In genomic region chr1:66330711-66331110, GRCh38 we compare ENCODE assay signal across 9 cellular contexts.
DNase-seq lines count a peak whose midpoint lies in the region; ATAC-seq and TF ChIP-seq lines count a peak whose summit lies in the region.
"Had no signal": no experiment of that assay in that cellular context is flagged by ENCODE, and none has a peak within 500 bp of the region (broad histone marks: within the 10 kb centered on the region; RNA-seq: fewer than 3 reads in every experiment).

No MANE protein-coding gene starts in this region.

- H3K27me3 Mint-ChIP-seq in activated T-cell treated with anti-CD3 and anti-CD28 coated beads, Interleukin-2, amount 50 U/mL, for 72 hours (ENCODE audit: low read depth): no peaks in the 10 kb centered on the region
- H3K27me3 Mint-ChIP-seq in T-helper 17 cell: no peaks in the 10 kb centered on the region
- H3K27me3 Mint-ChIP-seq in H9 (ENCODE audit: low read depth): no peaks in the 10 kb centered on the region

- DNase-seq in activated T-cell treated with anti-CD3 and anti-CD28 coated beads, Interleukin-2, amount 50 U/mL, for 72 hours: no peak
- DNase-seq in activated T-cell treated with anti-CD3 and anti-CD28 coated beads for 4 hours (no peak), T-helper 17 cell (no peak), fibroblast of villous mesenchyme (ENCODE audit: low read depth) (peak; percentile 58), thyroid gland (no peak), H9 (no peak), occipital lobe (lab: John Stamatoyannopoulos, UW) (no peak), NCI-H2171 (lab: John Stamatoyannopoulos, UW) (no peak)
- DNase-seq: posterior cingulate gyrus had no signal

- H3K23me2 ChIP-seq in H9 (ENCODE audit: insufficient read length, low read depth, low read length, poor library complexity, severe bottlenecking): peaks cover 3% of the 10 kb centered on the region

- H3K4me1 Mint-ChIP-seq in activated T-cell treated with anti-CD3 and anti-CD28 coated beads, Interleukin-2, amount 50 U/mL, for 72 hours (ENCODE audit: low read depth): peaks cover 63% of the 10 kb centered on the region
- H3K4me1 Mint-ChIP-seq in T-helper 17 cell (peaks cover 32% of the 10 kb centered on the region), H9 (peaks cover 44 to 45% of the 10 kb centered on the region in 2 experiments)

- H3K36me3 ChIP-seq in thyroid gland: no peaks in the 10 kb centered on the region

- no peaks in the 10 kb centered on the region for H4K20me1 ChIP-seq in H9 (ENCODE audit: control insufficient read depth, insufficient read depth, insufficient read length)

- H3K9me3 ChIP-seq in T-helper 17 cell (ENCODE audit: control insufficient read depth, low read length, poor library complexity, severe bottlenecking) (no peaks in the 10 kb centered on the region), thyroid gland (no peaks in the 10 kb centered on the region), H9 (ENCODE audit: control insufficient read depth, low read depth, low read length) (no peaks in the 10 kb centered on the region)

- no peak overlapping the region for H2AFZ ChIP-seq in H9 (ENCODE audit: low read length)

- no peak overlapping the region for H2BK15ac ChIP-seq in H9 (ENCODE audit: low read depth, low read length)

- H2AK5ac ChIP-seq in H9 (ENCODE audit: insufficient read length, low read length): no peak overlapping the region

- peak overlapping the region; percentile 96 for H3K4me3 Mint-ChIP-seq in activated T-cell treated with anti-CD3 and anti-CD28 coated beads, Interleukin-2, amount 50 U/mL, for 72 hours
- H3K4me3 Mint-ChIP-seq in T-helper 17 cell: peak overlapping the region; percentile 82
- no peak overlapping the region for H3K4me3 Mint-ChIP-seq in H9

- no peak for TF ChIP-seq POLR2A in thyroid gland (IDR thresholded peaks at IDR 0.05)

- no peak overlapping the region for H3T11ph ChIP-seq in H9 (ENCODE audit: low read length)

- no peak overlapping the region for H3K56ac ChIP-seq in H9 (ENCODE audit: insufficient read length, low read depth, low read length)

- no peaks in the 10 kb centered on the region for H3K9me3 Mint-ChIP-seq in activated T-cell treated with anti-CD3 and anti-CD28 coated beads, Interleukin-2, amount 50 U/mL, for 72 hours
- H3K9me3 Mint-ChIP-seq in H9: no peaks in the 10 kb centered on the region

- H4K5ac ChIP-seq in H9 (ENCODE audit: insufficient read length, low read depth, low read length): no peak overlapping the region

- H3K14ac ChIP-seq in H9 (ENCODE audit: insufficient read depth, low read length): no peak overlapping the region

- no peak overlapping the region for H3K4me3 ChIP-seq in fibroblast of villous mesenchyme (ENCODE audit: low read depth, low read length)
- no peak overlapping the region for H3K4me3 ChIP-seq in thyroid gland (replicated peaks in 1 of 3)

- TF ChIP-seq CTCF in fibroblast of villous mesenchyme (IDR thresholded peaks at IDR 0.05; ENCODE audit: insufficient read depth, low read depth, low read length) (no peak), thyroid gland (IDR thresholded peaks at IDR 0.05) (no peak), H9 (conservative IDR thresholded peaks at IDR 0.05) (no peak)

- 33 to 41% methylated on average over 4 of the region's 4 CpGs for WGBS in thyroid gland, 2 donors
- no CpG with 5 or more reads among the region's 4 CpGs for WGBS in H9 (ENCODE audit: extremely low coverage, insufficient read length, low lambda C conversion rate)

- ATAC-seq in activated T-cell treated with anti-CD3 and anti-CD28 coated beads, Interleukin-2, amount 50 U/mL, for 72 hours (replicated peaks in 1 of 2): peak; percentile 61 to 65
- ATAC-seq in T-helper 17 cell: peak; percentile 63

- no peak overlapping the region for H2BK120ac ChIP-seq in H9 (ENCODE audit: low read depth, low read length, poor library complexity, severe bottlenecking)

- peak overlapping the region; percentile 43 for H3K27ac Mint-ChIP-seq in activated T-cell treated with anti-CD3 and anti-CD28 coated beads, Interleukin-2, amount 50 U/mL, for 72 hours
- peak overlapping the region; percentile 98 for H3K27ac Mint-ChIP-seq in T-helper 17 cell
- H3K27ac Mint-ChIP-seq in H9: peak overlapping the region in 1 of 3 experiments; percentile 2; a peak in 1 of 7 replicates

- H3K27me3 ChIP-seq in thyroid gland (no peaks in the 10 kb centered on the region), H9 (ENCODE audit: insufficient read depth, low read length) (no peaks in the 10 kb centered on the region)

- H3K4ac ChIP-seq in H9 (ENCODE audit: low read depth, low read length): no peak overlapping the region

- no peak overlapping the region for H4K91ac ChIP-seq in H9 (ENCODE audit: insufficient read length, low read depth, low read length)

- H3K18ac ChIP-seq in H9 (ENCODE audit: insufficient read length, low read depth, low read length): no peak overlapping the region

- H3K9ac ChIP-seq in H9 (ENCODE audit: extremely low read depth, insufficient read length, low read length): no peak overlapping the region

- H3K27ac ChIP-seq in thyroid gland: peak overlapping the region in 2 of 3 donors; percentile 31 to 94
- no peak overlapping the region for H3K27ac ChIP-seq in H9 (ENCODE audit: insufficient read length, low read depth, low read length)

- intact Hi-C loops in thyroid gland (cut with DNase I): no loop called here

- peaks cover 3% of the 10 kb centered on the region; the same call in 1 of the 2 replicates for H3K79me2 ChIP-seq in H9 (ENCODE audit: insufficient read depth, low read length)

- H2BK12ac ChIP-seq in H9 (ENCODE audit: insufficient read length, low read depth, low read length): no peak overlapping the region

- H3K4me2 ChIP-seq in H9 (ENCODE audit: insufficient read depth, insufficient read length, low read length): no peak overlapping the region

- no peak overlapping the region for H4K8ac ChIP-seq in H9 (replicated peaks; ENCODE audit: insufficient read length, low read depth, low read length)

- H3K4me1 ChIP-seq in thyroid gland: peaks cover 23 to 24% of the 10 kb centered on the region in 2 donors
- peaks cover 5% of the 10 kb centered on the region; the same call in 1 of the 2 replicates for H3K4me1 ChIP-seq in H9 (ENCODE audit: insufficient read depth, low read length)

- H3K23ac ChIP-seq in H9 (ENCODE audit: insufficient read length, low read depth, low read length): no peak overlapping the region

- peaks cover 12 to 15% of the 10 kb centered on the region in 2 donors for H3K36me3 Mint-ChIP-seq in activated T-cell treated with anti-CD3 and anti-CD28 coated beads, Interleukin-2, amount 50 U/mL, for 72 hours (ENCODE audit: insufficient read depth in 2 of 2)
- H3K36me3 Mint-ChIP-seq in T-helper 17 cell (ENCODE audit: low read depth): peaks cover 5% of the 10 kb centered on the region
- no peaks in the 10 kb centered on the region for H3K36me3 Mint-ChIP-seq in H9 (ENCODE audit: insufficient read depth in 1 of 3, low read depth in 3 of 3)

- H3K79me1 ChIP-seq in H9 (ENCODE audit: insufficient read depth, low read depth, low read length, poor library complexity, severe bottlenecking): no peaks in the 10 kb centered on the region

- no peak overlapping the region for H2BK5ac ChIP-seq in H9 (ENCODE audit: insufficient read length, low read length)

- H2BK20ac ChIP-seq in H9 (ENCODE audit: low read depth, low read length, poor library complexity, severe bottlenecking): no peak overlapping the region

Comparison
In these comparisons a context has a peak if more than half of its experiments do, and no peak if none do; other contexts are left out.
1. H3K4me3 Mint-ChIP-seq: peak in activated T-cell treated with anti-CD3 and anti-CD28 coated beads, Interleukin-2, amount 50 U/mL, for 72 hours (2 of 2) and T-helper 17 cell (single experiment); none in H9 (0 of 2).